28 cellular contexts compared by ENCODE assay signal in the genomic region with DNA sequence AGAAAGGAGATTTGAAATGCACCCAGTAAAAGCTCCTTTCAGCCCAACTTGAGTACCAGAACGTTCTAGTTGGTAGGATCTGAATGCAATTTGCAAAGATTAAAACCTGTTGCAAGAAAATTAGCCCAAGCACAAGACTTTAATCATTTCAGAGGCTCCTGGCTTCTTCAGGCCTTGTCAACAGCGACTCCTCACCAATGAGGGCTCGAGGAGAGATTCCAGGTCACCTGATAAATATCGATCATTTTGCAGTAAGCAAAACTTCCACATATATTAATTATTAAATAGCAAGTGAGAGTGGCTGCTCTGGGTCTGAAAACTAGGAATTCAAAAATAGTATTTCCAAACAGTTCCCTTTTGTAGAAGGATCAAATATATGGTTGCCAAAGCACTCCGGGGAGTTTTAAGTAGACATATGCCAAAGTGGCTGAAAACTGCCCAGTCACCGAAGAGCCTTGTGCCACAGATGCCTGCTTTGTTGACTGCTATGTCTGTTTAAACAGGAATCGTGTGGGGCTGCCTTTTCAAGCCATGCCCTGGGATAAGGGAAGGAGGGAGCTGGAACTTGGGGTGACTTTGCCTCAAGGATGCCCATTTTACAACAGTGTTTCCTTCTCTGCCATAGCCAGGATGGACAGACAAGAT.
DNase-seq lines count a peak whose midpoint lies in the region; ATAC-seq and TF ChIP-seq lines count a peak whose summit lies in the region.
"Had no signal": no experiment of that assay in that cellular context is flagged by ENCODE, and none has a peak within 500 bp of the region (broad histone marks: within the 10 kb centered on the region; RNA-seq: fewer than 3 reads in every experiment).

No MANE protein-coding gene starts in this region.

- no peak overlapping the region for H2BK15ac ChIP-seq in mesendoderm (replicated peaks; ENCODE audit: low read depth)

- peaks cover 11% of the 10 kb centered on the region for H3K4me1 ChIP-seq in body of pancreas
- peaks cover 5% of the 10 kb centered on the region for H3K4me1 ChIP-seq in mesendoderm (ENCODE audit: control insufficient read depth, low read depth, low read length)
- H3K4me1 ChIP-seq: SJSA1 had no signal

- no peak overlapping the region for H3K4me3 ChIP-seq in body of pancreas
- H3K4me3 ChIP-seq in mesendoderm (ENCODE audit: low read length): no peak overlapping the region
- H3K4me3 ChIP-seq: PC-9, SJSA1 had no signal

- H3K79me1 ChIP-seq in mesendoderm (ENCODE audit: low read length): no peaks in the 10 kb centered on the region

- no peak overlapping the region for H3K18ac ChIP-seq in mesendoderm (ENCODE audit: low read length)

- H4K5ac ChIP-seq in mesendoderm (ENCODE audit: low read length): no peak overlapping the region

- peak overlapping the region in 3 of 4 donors; percentile 42 to 61 (median 46) for H3K27ac ChIP-seq in body of pancreas
- H3K27ac ChIP-seq in cingulate gyrus (ENCODE audit: low read depth, low read length): peak overlapping the region; percentile 33
- H3K27ac ChIP-seq in mesendoderm (ENCODE audit: low read depth, low read length): no peak overlapping the region
- H3K27ac ChIP-seq in temporal lobe (ENCODE audit: low read depth, low read length): peak overlapping the region; percentile 41
- H3K27ac ChIP-seq: HL-60, KMS-11, PC-9, SJSA1 had no signal

- H2BK5ac ChIP-seq in mesendoderm (ENCODE audit: low read length): no peak overlapping the region

- TF ChIP-seq POLR2A in body of pancreas (IDR thresholded peaks at IDR 0.05): no peak

- H3K36me3 ChIP-seq in body of pancreas (replicated peaks in 1 of 2; ENCODE audit: insufficient read depth in 1 of 2, low read depth in 2 of 2): no peaks in the 10 kb centered on the region
- H3K36me3 ChIP-seq in mesendoderm (ENCODE audit: control insufficient read depth, insufficient read depth, low read length): no peaks in the 10 kb centered on the region
- H3K36me3 ChIP-seq: SJSA1 had no signal

- H3K23ac ChIP-seq in mesendoderm (ENCODE audit: low read length): no peak overlapping the region

- H3K9ac ChIP-seq in mesendoderm (ENCODE audit: low read length): no peak overlapping the region
- H3K9ac ChIP-seq: KMS-11 had no signal

- DNase-seq in body of pancreas (no peak), mesendoderm (no peak), NCI-H187 (lab: John Stamatoyannopoulos, UW) (no peak), NCI-H524 (lab: John Stamatoyannopoulos, UW) (no peak)
- DNase-seq in activated naive CD4-positive, alpha-beta T cell (lab: John Stamatoyannopoulos, UW): no peak
- DNase-seq: CD4-positive, alpha-beta memory T cell; COR-L47; DMS79; EL; GF-D8; MM.1S; NCI-H1048; NCI-H1417 treated with DMSO at 0.1 percent for 48 hours; NCI-H1694 treated with DMSO at 0.1 percent for 48 hours; NCI-H2081 treated with DMSO at 0.1 percent for 48 hours; NCI-H2171; NCI-H226; NCI-H510A; NCI-H748 treated with DMSO at 0.1 percent for 48 hours; NK-92 treated with Interleukin-12 subunit alpha and Interleukin-12 subunit beta, amount 100 ng/mL, for 24 hours; PC-9; Right ventricle myocardium superior had no signal

- no peaks in the 10 kb centered on the region for H3K79me2 ChIP-seq in mesendoderm (ENCODE audit: control insufficient read depth, insufficient read depth, low read length)

- no peaks in the 10 kb centered on the region for H3K9me3 ChIP-seq in body of pancreas
- H3K9me3 ChIP-seq: SJSA1 had no signal

- WGBS in body of pancreas, 2 donors: 55 to 58% methylated on average over 7 of the region's 7 CpGs
- no CpG with 5 or more reads among the region's 7 CpGs for WGBS in mesendoderm (ENCODE audit: extremely low coverage, insufficient coverage, low lambda C conversion rate)

- no peak overlapping the region for H3K4me2 ChIP-seq in mesendoderm (ENCODE audit: low read length)
- H3K4me2 ChIP-seq: KMS-11, PC-9 had no signal

- no peak overlapping the region for H3K4ac ChIP-seq in mesendoderm (ENCODE audit: low read depth, low read length)

- no peak for TF ChIP-seq CTCF in body of pancreas (IDR thresholded peaks at IDR 0.05)

- H3K56ac ChIP-seq in mesendoderm (ENCODE audit: low read length): peak overlapping the region; percentile 29

- no peak overlapping the region for H2BK120ac ChIP-seq in mesendoderm (ENCODE audit: low read depth, low read length)

- H4K8ac ChIP-seq in mesendoderm (ENCODE audit: low read depth, low read length): no peak overlapping the region

- no peak overlapping the region for H2AK5ac ChIP-seq in mesendoderm (ENCODE audit: low read length)

- ATAC-seq in body of pancreas: peak; percentile 41
- ATAC-seq: HCT116 had no signal

- intact Hi-C loops in body of pancreas (cut with DNase I): no loop called here

- no peaks in the 10 kb centered on the region for H3K27me3 ChIP-seq in body of pancreas
- H3K27me3 ChIP-seq in mesendoderm (ENCODE audit: insufficient read depth, low read length, poor library complexity): no peaks in the 10 kb centered on the region
